1 cellular context compared by ENCODE assay signal in genomic region chr18:38801640-38802039, GRCh38.
TF ChIP-seq lines count a peak whose summit lies in the region.

No MANE protein-coding gene starts in this region.

TF ChIP-seq in H1, 55 proteins besides CTCF, POLR2A, EP300 and RAD21:
- TF ChIP-seq CHD7 (IDR thresholded peaks at IDR 0.05; ENCODE audit: insufficient replicate concordance, low read length) (no peak), CBX5 (IDR thresholded peaks at IDR 0.05; ENCODE audit: low read depth, low read length) (no peak), PHF8 (conservative IDR thresholded peaks at IDR 0.05; ENCODE audit: low read depth, low read length) (no peak), YY1 (IDR thresholded peaks at IDR 0.05; ENCODE audit: low read depth, low read length) (no peak), SIRT6 (IDR thresholded peaks at IDR 0.05; ENCODE audit: low read length) (no peak), ZNF274 (IDR thresholded peaks at IDR 0.05; ENCODE audit: borderline replicate concordance, extremely low read depth, low read length) (no peak), CHD2 (IDR thresholded peaks at IDR 0.05; ENCODE audit: low read length) (no peak), EGR1 (IDR thresholded peaks at IDR 0.05; ENCODE audit: borderline replicate concordance, low read depth, low read length) (no peak), CEBPB (IDR thresholded peaks at IDR 0.05; ENCODE audit: low read depth, low read length) (no peak), FOSL1 (IDR thresholded peaks at IDR 0.05; ENCODE audit: insufficient read depth, low read depth, low read length) (no peak), GTF2F1 (IDR thresholded peaks at IDR 0.05; ENCODE audit: borderline replicate concordance, low read depth, low read length) (no peak), TCF12 (IDR thresholded peaks at IDR 0.05; ENCODE audit: low read depth, low read length) (no peak), E2F6 (IDR thresholded peaks at IDR 0.05) (no peak), RNF2 (IDR thresholded peaks at IDR 0.05; ENCODE audit: borderline replicate concordance, low read depth, low read length, missing control alignments, poor library complexity, severe bottlenecking) (no peak), TEAD4 (IDR thresholded peaks at IDR 0.05; ENCODE audit: low read depth, low read length) (no peak), JUN (IDR thresholded peaks at IDR 0.05; ENCODE audit: low read depth, low read length) (no peak)
TF ChIP-seq in H1: peak in this region for 0.
